33 cellular contexts compared by ENCODE assay signal in genomic region chr12:2988494-2988893, GRCh38. TPM values are rescaled to one million over a fixed set of nuclear protein-coding genes. Genes with fewer than 3 reads are reported as not detected.
"Had no signal": no experiment of that assay in that cellular context is flagged by ENCODE, and none has a peak within 500 bp of the region (broad histone marks: within the 10 kb centered on the region; RNA-seq: fewer than 3 reads in every experiment).

No MANE protein-coding gene starts in this region.

- DNase-seq: activated CD4-positive, alpha-beta T cell treated with anti-CD3 and anti-CD28 coated beads for 1 hour; activated CD4-positive, alpha-beta T cell treated with anti-CD3 and anti-CD28 coated beads, Interleukin-2, amount 10 ng/mL, durations not matched to agents 24 days and 14 days; activated CD4-positive, alpha-beta T cell treated with anti-CD3 and anti-CD28 coated beads, Interleukin-2, amount 50 U/mL, for 4 hours; activated CD4-positive, CD25-positive, alpha-beta regulatory T cell; activated CD8-positive, alpha-beta T cell treated with anti-CD3 and anti-CD28 coated beads for 36 hours; activated effector memory CD4-positive, alpha-beta T cell treated with anti-CD3 and anti-CD28 coated beads, Interleukin-2, amount 50 U/mL, for 16 hours; activated naive CD4-positive, alpha-beta T cell; activated naive CD4-positive, alpha-beta T cell treated with anti-CD3 and anti-CD28 coated beads, Interleukin-2, amount 50 U/mL, for 16 hours; activated naive CD8-positive, alpha-beta T cell treated with anti-CD3 and anti-CD28 coated beads for 36 hours; activated T-cell treated with anti-CD3 and anti-CD28 coated beads, Interleukin-2, amount 50 U/mL, for 1 hour; activated T-cell treated with anti-CD3 and anti-CD28 coated beads, Interleukin-2, amount 50 U/mL, for 72 hours; amniotic stem cell; aorta; brain microvascular endothelial cell; central memory CD4-positive, alpha-beta T cell; NCI-H1092 treated with DMSO at 0.1 percent for 48 hours; NCI-H1417; NCI-H146; NCI-H187; NCI-H2029 treated with DMSO at 0.1 percent for 48 hours; NCI-H2107; NCI-H2171; NCI-H510A; NCI-H526; NCI-H748 treated with DMSO at 0.1 percent for 48 hours; NK-92 treated with Interleukin-12 subunit alpha and Interleukin-12 subunit beta, amount 100 ng/mL, for 24 hours; SIG-M5; T-cell; T-helper 17 cell had no signal

- ATAC-seq: activated CD8-positive, alpha-beta T cell treated with anti-CD3 and anti-CD28 coated beads for 36 hours; activated T-cell treated with anti-CD3 and anti-CD28 coated beads, Interleukin-2, amount 50 U/mL, for 72 hours; activated T-helper 17 cell treated with anti-CD3 and anti-CD28 coated beads, Interleukin-2, amount 50 U/mL, for 72 hours; Panc1; SK-N-SH treated with all-trans-retinoic acid at 6 μM for 48 hours; T-cell; T-helper 17 cell had no signal

- H3K36me3 Mint-ChIP-seq: T-cell had no signal

- H3K4me3 Mint-ChIP-seq: activated CD4-positive, alpha-beta T cell treated with anti-CD3 and anti-CD28 coated beads, Interleukin-2, amount 10 ng/mL, durations not matched to agents 24 days and 14 days; activated CD8-positive, alpha-beta T cell treated with anti-CD3 and anti-CD28 coated beads for 36 hours; activated naive CD8-positive, alpha-beta T cell treated with anti-CD3 and anti-CD28 coated beads for 36 hours; activated T-cell treated with anti-CD3 and anti-CD28 coated beads, Interleukin-2, amount 50 U/mL, for 72 hours; activated T-helper 17 cell treated with anti-CD3 and anti-CD28 coated beads, Interleukin-2, amount 50 U/mL, for 72 hours; T-cell; T-helper 17 cell had no signal

- H3K9me3 Mint-ChIP-seq: activated CD4-positive, alpha-beta T cell treated with anti-CD3 and anti-CD28 coated beads, Interleukin-2, amount 10 ng/mL, durations not matched to agents 24 days and 14 days; activated CD8-positive, alpha-beta T cell treated with anti-CD3 and anti-CD28 coated beads for 36 hours had no signal

- H3K4me1 Mint-ChIP-seq: activated CD4-positive, alpha-beta T cell treated with anti-CD3 and anti-CD28 coated beads, Interleukin-2, amount 10 ng/mL, durations not matched to agents 24 days and 14 days; activated T-helper 17 cell treated with anti-CD3 and anti-CD28 coated beads, Interleukin-2, amount 50 U/mL, for 72 hours; T-cell had no signal

- H3K27ac Mint-ChIP-seq: activated CD4-positive, alpha-beta T cell treated with anti-CD3 and anti-CD28 coated beads, Interleukin-2, amount 10 ng/mL, durations not matched to agents 24 days and 14 days; activated CD8-positive, alpha-beta T cell treated with anti-CD3 and anti-CD28 coated beads for 36 hours; activated naive CD8-positive, alpha-beta T cell treated with anti-CD3 and anti-CD28 coated beads for 36 hours; activated T-cell treated with anti-CD3 and anti-CD28 coated beads, Interleukin-2, amount 50 U/mL, for 72 hours; activated T-helper 17 cell treated with anti-CD3 and anti-CD28 coated beads, Interleukin-2, amount 50 U/mL, for 72 hours; T-cell; T-helper 17 cell had no signal

- H3K36me3 ChIP-seq: brain microvascular endothelial cell had no signal

- H3K27me3 Mint-ChIP-seq: activated CD4-positive, alpha-beta T cell treated with anti-CD3 and anti-CD28 coated beads, Interleukin-2, amount 10 ng/mL, durations not matched to agents 24 days and 14 days; activated CD8-positive, alpha-beta T cell treated with anti-CD3 and anti-CD28 coated beads for 36 hours; activated naive CD8-positive, alpha-beta T cell treated with anti-CD3 and anti-CD28 coated beads for 36 hours had no signal

- H3K27ac ChIP-seq: brain microvascular endothelial cell, VCaP had no signal

- H3K27me3 ChIP-seq: brain microvascular endothelial cell had no signal

RNA-seq across cellular contexts. Expression of gene TEAD4, which starts 29.3 kb away (rescaled TPM):
- total RNA-seq: T-helper 17 cell had no signal
